In genomic region chr10:103756277-103756869, GRCh38 we compare ENCODE assay signal across 24 cellular contexts.
A peak's percentile ranks its signal among the peaks of the same experiment; 100 is the strongest.
DNase-seq lines count a peak whose midpoint lies in the region; ATAC-seq and TF ChIP-seq lines count a peak whose summit lies in the region.
"Had no signal": no experiment of that assay in that cellular context is flagged by ENCODE, and none has a peak within 500 bp of the region (broad histone marks: within the 10 kb centered on the region; RNA-seq: fewer than 3 reads in every experiment).

No MANE protein-coding gene starts in this region.

- no peak for TF ChIP-seq POLR2A in IMR-90 (IDR thresholded peaks at IDR 0.05; ENCODE audit: low read depth, low read length)
- TF ChIP-seq POLR2A in gastrocnemius medialis (IDR thresholded peaks at IDR 0.05): no peak

- intact Hi-C loops in IMR-90 (cut with micrococcal nuclease) (no loop called here), gastrocnemius medialis (cut with DNase I; ENCODE audit: low total_unique reads) (loop anchor here (5.0 kb wide), 2 partner anchors 91 to 109 kb away; no protein-coding TSS in a partner anchor)

- H3K9me1 ChIP-seq in IMR-90 (ENCODE audit: insufficient read depth, low read length): peaks cover 24% of the 10 kb centered on the region

- H3K27me3 Mint-ChIP-seq in activated CD4-positive, alpha-beta T cell treated with anti-CD3 and anti-CD28 coated beads, Interleukin-2, amount 10 ng/mL, durations not matched to agents 7 days and 5 days: peaks cover 41% of the 10 kb centered on the region

- peak overlapping the region; percentile 87 for H2AK5ac ChIP-seq in IMR-90 (ENCODE audit: low read depth, low read length)

- 0 out of 2 replicates have a peak overlapping the region, but pooled peaks have one; percentile 12 for H2BK20ac ChIP-seq in IMR-90 (ENCODE audit: low read depth, low read length)

- CTCF ChIA-PET in activated CD4-positive, alpha-beta T cell treated with anti-CD3 and anti-CD28 coated beads, Interleukin-2, amount 10 ng/mL, durations not matched to agents 7 days and 5 days (lab: Charles Lee): interaction anchor here (0.9 to 10.8 kb wide), 4 partner anchors 9 to 47 kb away, joined by 3 to 71 read pairs (median 10); no protein-coding TSS in a partner anchor
- CTCF ChIA-PET in IMR-90 (lab: Yijun Ruan, JAX): no interaction called here

- no peak overlapping the region for H3K4me2 ChIP-seq in IMR-90 (ENCODE audit: low read depth, low read length)

- H2AFZ ChIP-seq in IMR-90 (replicated peaks; ENCODE audit: low read length, poor library complexity): no peak overlapping the region

- H3K4me3 ChIP-seq in IMR-90 (ENCODE audit: insufficient read depth, low read depth, low read length) (no peak overlapping the region), gastrocnemius medialis (no peak overlapping the region)
- H3K4me3 ChIP-seq: adrenal gland, body of pancreas, stomach, tibial nerve had no signal

- no peak overlapping the region for H3K9ac ChIP-seq in IMR-90 (ENCODE audit: low read depth, low read length)

- no peak for DNase-seq in activated CD4-positive, alpha-beta T cell treated with anti-CD3 and anti-CD28 coated beads, Interleukin-2, amount 10 ng/mL, durations not matched to agents 7 days and 5 days
- no peak for DNase-seq in activated CD4-positive, alpha-beta T cell treated with anti-CD3 and anti-CD28 coated beads for 4 hours
- DNase-seq in IMR-90: no peak
- no peak for DNase-seq in epithelial cell of prostate (ENCODE audit: low read depth, low spot score)
- DNase-seq in gastrocnemius medialis: no peak
- DNase-seq in cerebellar nuclear complex (lab: John Stamatoyannopoulos, UW): no peak
- no peak for DNase-seq in NCI-H2081 treated with DMSO at 0.1 percent for 48 hours (lab: John Stamatoyannopoulos, UW)
- no peak for DNase-seq in dedifferentiated amniotic fluid mesenchymal stem cell (ENCODE audit: extremely low spot score)
- DNase-seq: activated naive CD4-positive, alpha-beta T cell; activated T-cell treated with anti-CD3 and anti-CD28 coated beads, Interleukin-2, amount 50 U/mL, for 4 hours; adrenal gland; body of pancreas; COR-L47; DMS53; H7; head of caudate nucleus; KG1; MM.1S; NCI-H1417 treated with DMSO at 0.1 percent for 48 hours; NCI-H345; NCI-H748 treated with DMSO at 0.1 percent for 48 hours; stimulated activated CD8-positive, alpha-beta memory T cell treated with anti-CD3 and anti-CD28 coated beads, Interleukin-4, amount 100 ng/mL, for 48 hours; stomach had no signal

- POLR2A ChIA-PET in activated CD4-positive, alpha-beta T cell treated with anti-CD3 and anti-CD28 coated beads, Interleukin-2, amount 10 ng/mL, durations not matched to agents 7 days and 5 days (lab: Charles Lee): no interaction called here
- POLR2A ChIA-PET in IMR-90 (lab: Charles Lee; ENCODE audit: unreplicated experiment): no interaction called here

- peaks cover 57% of the 10 kb centered on the region for H3K4me1 Mint-ChIP-seq in activated CD4-positive, alpha-beta T cell treated with anti-CD3 and anti-CD28 coated beads, Interleukin-2, amount 10 ng/mL, durations not matched to agents 7 days and 5 days

- H3K27me3 ChIP-seq in IMR-90 (ENCODE audit: control insufficient read depth, insufficient read depth, low read length) (no peaks in the 10 kb centered on the region), gastrocnemius medialis (no peaks in the 10 kb centered on the region)
- H3K27me3 ChIP-seq: adrenal gland, body of pancreas, stomach, tibial nerve had no signal

- peaks cover 6% of the 10 kb centered on the region; the same call in 1 of the 2 replicates for H4K20me1 ChIP-seq in IMR-90 (ENCODE audit: insufficient read depth, low read length)

- no peak overlapping the region for H2BK120ac ChIP-seq in IMR-90 (ENCODE audit: low read depth, low read length)

- H2BK15ac ChIP-seq in IMR-90 (ENCODE audit: low read depth, low read length): no peak overlapping the region

- H3K4me1 ChIP-seq in IMR-90 (ENCODE audit: control insufficient read depth, insufficient read depth, low read length): peaks cover 28% of the 10 kb centered on the region
- H3K4me1 ChIP-seq in gastrocnemius medialis: peaks cover 61 to 67% of the 10 kb centered on the region in 2 donors

- WGBS in IMR-90 (ENCODE audit: extremely low coverage in 2 of 2, insufficient read length in 1 of 2), 2 experiments: 40% methylated on average over 1 of the region's 8 CpGs; no CpG with 5 or more reads in 1 of the 2 experiments

- peak overlapping the region; percentile 9 for H2AK9ac ChIP-seq in IMR-90 (replicated peaks; ENCODE audit: low read depth, low read length, poor library complexity)

- H4K5ac ChIP-seq in IMR-90 (ENCODE audit: low read depth, low read length): no peak overlapping the region

- TF ChIP-seq CTCF in IMR-90 (conservative IDR thresholded peaks at IDR 0.05; ENCODE audit: low read depth, low read length) (no peak), gastrocnemius medialis (IDR thresholded peaks at IDR 0.05 in 4 of 5, conservative IDR thresholded peaks at IDR 0.05 in 1 of 5) (no peak)

- BruUV-seq in IMR-90 (replicated peaks; lab: Mats Ljungman, UMichigan): no TSS peak

- in situ Hi-C loops in IMR-90 (cut with MboI; ENCODE audit: low sequenced_read_pairs) (no loop called here), gastrocnemius medialis (cut with MboI; ENCODE audit: low sequenced_read_pairs in 4 of 4) (no loop called here)

- no peak overlapping the region for H3K18ac ChIP-seq in IMR-90 (ENCODE audit: low read depth, low read length)

- peaks cover 9% of the 10 kb centered on the region for H3K36me3 Mint-ChIP-seq in activated CD4-positive, alpha-beta T cell treated with anti-CD3 and anti-CD28 coated beads, Interleukin-2, amount 10 ng/mL, durations not matched to agents 7 days and 5 days (ENCODE audit: low read depth)

- no peak overlapping the region for H4K91ac ChIP-seq in IMR-90 (ENCODE audit: insufficient read depth, low read depth, low read length)

- no peak overlapping the region for H3K23ac ChIP-seq in IMR-90 (ENCODE audit: low read depth, low read length)

- H3K9me3 ChIP-seq in IMR-90 (ENCODE audit: control insufficient read depth, insufficient read depth, low read length) (no peaks in the 10 kb centered on the region), gastrocnemius medialis (no peaks in the 10 kb centered on the region)
- H3K9me3 ChIP-seq: adrenal gland, body of pancreas had no signal

- no peak overlapping the region for H3K56ac ChIP-seq in IMR-90 (ENCODE audit: extremely low read depth, insufficient read depth, low read length)

- H3K36me3 ChIP-seq in IMR-90 (ENCODE audit: control insufficient read depth, insufficient read depth, low read length) (no peaks in the 10 kb centered on the region), gastrocnemius medialis (no peaks in the 10 kb centered on the region)
- H3K36me3 ChIP-seq: adrenal gland, stomach, tibial nerve had no signal

- TF ChIP-seq RAD21 in IMR-90 (IDR thresholded peaks at IDR 0.05; ENCODE audit: low read length): no peak

- dilution Hi-C loops in IMR-90 (cut with HindIII; ENCODE audit: low sequenced_read_pairs, unreplicated experiment): no loop called here

- H3K14ac ChIP-seq in IMR-90 (replicated peaks; ENCODE audit: low read depth, low read length): peak overlapping the region; percentile 41; the same call in 1 of the 2 replicates

- no peak overlapping the region for H2BK5ac ChIP-seq in IMR-90 (ENCODE audit: low read depth, low read length, poor library complexity, severe bottlenecking)

- H3K79me1 ChIP-seq in IMR-90 (ENCODE audit: low read depth in 1 of 2, low read length in 2 of 2): peaks cover 6 to 34% of the 10 kb centered on the region in 2 experiments; a peak in 2 of 4 replicates

- peak overlapping the region; percentile 47 for H3K27ac Mint-ChIP-seq in activated CD4-positive, alpha-beta T cell treated with anti-CD3 and anti-CD28 coated beads, Interleukin-2, amount 10 ng/mL, durations not matched to agents 7 days and 5 days

- H3K4ac ChIP-seq in IMR-90 (ENCODE audit: low read depth, low read length): peak overlapping the region; percentile 74

- peaks cover 17% of the 10 kb centered on the region for H3K9me3 Mint-ChIP-seq in activated CD4-positive, alpha-beta T cell treated with anti-CD3 and anti-CD28 coated beads, Interleukin-2, amount 10 ng/mL, durations not matched to agents 7 days and 5 days

- no peak for ATAC-seq in IMR-90 (ENCODE audit: low read depth)
- no peak for ATAC-seq in gastrocnemius medialis
- ATAC-seq: activated T-cell treated with anti-CD3 and anti-CD28 coated beads, Interleukin-2, amount 50 U/mL, for 4 hours; body of pancreas had no signal

- H3K4me3 Mint-ChIP-seq in activated CD4-positive, alpha-beta T cell treated with anti-CD3 and anti-CD28 coated beads, Interleukin-2, amount 10 ng/mL, durations not matched to agents 7 days and 5 days: no peak overlapping the region
- H3K4me3 Mint-ChIP-seq: activated T-cell treated with anti-CD3 and anti-CD28 coated beads, Interleukin-2, amount 50 U/mL, for 4 hours had no signal

- H3K27ac ChIP-seq in IMR-90 (ENCODE audit: insufficient read depth, low read length) (no peak overlapping the region), epithelial cell of prostate (peak overlapping the region; percentile 98), gastrocnemius medialis (peak overlapping the region; percentile 88 to 98 (median 94))
- H3K27ac ChIP-seq: body of pancreas had no signal

- H4K8ac ChIP-seq in IMR-90 (ENCODE audit: low read depth in 2 of 2, low read length in 2 of 2): no peak overlapping the region

TF ChIP-seq in IMR-90, 13 proteins besides CTCF, POLR2A, EP300 and RAD21:
- TF ChIP-seq RCOR1 (IDR thresholded peaks at IDR 0.05; ENCODE audit: insufficient replicate concordance, low read length) (no peak), CHD1 (IDR thresholded peaks at IDR 0.05; ENCODE audit: low read depth, low read length) (no peak), BHLHE40 (IDR thresholded peaks at IDR 0.05; ENCODE audit: low read depth, low read length) (no peak)
